ENCODE assay signal across 2 cellular contexts in genomic region chr1:18132022-18132706, GRCh38.
TF ChIP-seq lines count a peak whose summit lies in the region.

No MANE protein-coding gene starts in this region.

TF ChIP-seq in GM23338, 12 proteins besides CTCF, POLR2A, EP300 and RAD21:
- no peak for TF ChIP-seq NANOG (IDR thresholded peaks at IDR 0.05; ENCODE audit: borderline replicate concordance)
- TF ChIP-seq, protein P1, sequence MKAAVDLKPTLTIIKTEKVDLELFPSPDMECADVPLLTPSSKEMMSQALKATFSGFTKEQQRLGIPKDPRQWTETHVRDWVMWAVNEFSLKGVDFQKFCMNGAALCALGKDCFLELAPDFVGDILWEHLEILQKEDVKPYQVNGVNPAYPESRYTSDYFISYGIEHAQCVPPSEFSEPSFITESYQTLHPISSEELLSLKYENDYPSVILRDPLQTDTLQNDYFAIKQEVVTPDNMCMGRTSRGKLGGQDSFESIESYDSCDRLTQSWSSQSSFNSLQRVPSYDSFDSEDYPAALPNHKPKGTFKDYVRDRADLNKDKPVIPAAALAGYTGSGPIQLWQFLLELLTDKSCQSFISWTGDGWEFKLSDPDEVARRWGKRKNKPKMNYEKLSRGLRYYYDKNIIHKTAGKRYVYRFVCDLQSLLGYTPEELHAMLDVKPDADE (IDR thresholded peaks at IDR 0.05) = no peak
- no peak for TF ChIP-seq POLR2AphosphoS5 (IDR thresholded peaks at IDR 0.05; ENCODE audit: low read depth)
- no peak for TF ChIP-seq EZH2 (IDR thresholded peaks at IDR 0.05; ENCODE audit: low read depth, unreplicated experiment)

TF ChIP-seq in HepG2, 621 proteins besides CTCF, POLR2A, EP300 and RAD21:
- TF ChIP-seq NR2F6 (IDR thresholded peaks at IDR 0.05) (peak; percentile 58), NR2F6 (CRISPR knock-in tag; IDR thresholded peaks at IDR 0.05) (no peak), CREB1 (IDR thresholded peaks at IDR 0.05) (peak; percentile 72), CREB1 (CRISPR knock-in tag; IDR thresholded peaks at IDR 0.05) (no peak), CCDC6 (CRISPR knock-in tag; IDR thresholded peaks at IDR 0.05) (no peak)
